7 cellular contexts compared by ENCODE assay signal in genomic region chr4:151012836-151013235, GRCh38. TPM values are rescaled to one million over a fixed set of nuclear protein-coding genes. Genes with fewer than 3 reads are reported as not detected.
DNase-seq lines count a peak whose midpoint lies in the region; ATAC-seq and TF ChIP-seq lines count a peak whose summit lies in the region.

No MANE protein-coding gene starts in this region.

- H3K9me3 ChIP-seq in OCI-LY1 (ENCODE audit: low read length) (no peaks in the 10 kb centered on the region), duodenal mucosa (ENCODE audit: control insufficient read depth in 1 of 2, low read length in 2 of 2) (no peaks in the 10 kb centered on the region)

- H3K4me2 ChIP-seq in OCI-LY1 (ENCODE audit: low read length): peak overlapping the region; percentile 86

- no peaks in the 10 kb centered on the region for H3K9me2 ChIP-seq in OCI-LY1 (ENCODE audit: low read depth, low read length)

- ATAC-seq in HG02981 (IDR thresholded peaks at IDR 0.05; ENCODE audit: unreplicated experiment) (no peak), HG03139 (IDR thresholded peaks at IDR 0.05; ENCODE audit: unreplicated experiment) (no peak)

- DNase-seq in GM12865 (ENCODE audit: low read depth): peak; percentile 14
- DNase-seq in progenitor cell of endocrine pancreas (ENCODE audit: low spot score, unreplicated experiment): no peak
- no peak for DNase-seq in stimulated activated naive CD4-positive, alpha-beta T cell (lab: John Stamatoyannopoulos, UW)

- H4K20me1 ChIP-seq in OCI-LY1 (ENCODE audit: insufficient read depth, low read length): no peaks in the 10 kb centered on the region

- peak overlapping the region; percentile 83 for H3K27ac Mint-ChIP-seq in progenitor cell of endocrine pancreas

- H3K79me2 ChIP-seq in OCI-LY1 (ENCODE audit: insufficient read depth, low read length): peaks cover 41% of the 10 kb centered on the region

- H3K9me3 Mint-ChIP-seq in progenitor cell of endocrine pancreas (ENCODE audit: low read depth): no peaks in the 10 kb centered on the region

- H3F3A ChIP-seq in OCI-LY1 (ENCODE audit: insufficient read depth, low read length): no peaks in the 10 kb centered on the region

- H3K27me3 ChIP-seq in OCI-LY1 (ENCODE audit: insufficient read depth, low read length) (no peaks in the 10 kb centered on the region), duodenal mucosa (ENCODE audit: control insufficient read depth in 1 of 2, insufficient read depth in 2 of 2, low read length in 2 of 2) (no peaks in the 10 kb centered on the region)

- peaks cover 33% of the 10 kb centered on the region for H3K4me1 ChIP-seq in OCI-LY1 (ENCODE audit: insufficient read depth, low read length, severe bottlenecking)
- H3K4me1 ChIP-seq in duodenal mucosa (ENCODE audit: control insufficient read depth in 1 of 2, insufficient read depth in 2 of 2, low read length in 2 of 2): peaks cover 13 to 30% of the 10 kb centered on the region in 2 donors

- H3K36me3 Mint-ChIP-seq in progenitor cell of endocrine pancreas (ENCODE audit: insufficient read depth): peaks cover 2% of the 10 kb centered on the region

- H3K9ac ChIP-seq in OCI-LY1 (ENCODE audit: low read length) (peak overlapping the region; percentile 94), duodenal mucosa (ENCODE audit: low read depth in 1 of 2, low read length in 2 of 2) (peak overlapping the region in 1 of 2 donors; percentile 22)

- no peaks in the 10 kb centered on the region for H3K27me3 Mint-ChIP-seq in progenitor cell of endocrine pancreas

- no peak overlapping the region for H2AFZ ChIP-seq in OCI-LY1 (ENCODE audit: low read length)

- H3K4me3 Mint-ChIP-seq in progenitor cell of endocrine pancreas (ENCODE audit: low read depth): peak overlapping the region; percentile 99

- H3K4me1 Mint-ChIP-seq in progenitor cell of endocrine pancreas (ENCODE audit: low read depth): peaks cover 26% of the 10 kb centered on the region

- H3K36me3 ChIP-seq in OCI-LY1 (ENCODE audit: insufficient read depth, low read length) (peaks cover 20% of the 10 kb centered on the region), duodenal mucosa (ENCODE audit: control insufficient read depth in 1 of 2, insufficient read depth in 2 of 2, low read length in 2 of 2) (no peaks in the 10 kb centered on the region)

- H3K27ac ChIP-seq in OCI-LY1 (ENCODE audit: low read depth, low read length, poor library complexity, severe bottlenecking) (peak overlapping the region; percentile 60), duodenal mucosa (ENCODE audit: low read depth, low read length) (no peak overlapping the region)

- H3K4me3 ChIP-seq in GM12865 (ENCODE audit: low read depth, low read length) (peak overlapping the region; percentile 78), OCI-LY1 (ENCODE audit: low read depth, low read length, poor library complexity, severe bottlenecking) (peak overlapping the region; percentile 89), duodenal mucosa (ENCODE audit: low read depth in 1 of 2, low read length in 2 of 2) (peak overlapping the region; percentile 74 to 94)

- TF ChIP-seq CTCF in GM12865 (IDR thresholded peaks at IDR 0.05; ENCODE audit: insufficient read depth, low read depth, low read length, missing control alignments): no peak
- TF ChIP-seq CTCF in OCI-LY1 (IDR thresholded peaks at IDR 0.05; ENCODE audit: low read length): no peak
- TF ChIP-seq CTCF in progenitor cell of endocrine pancreas (IDR thresholded peaks at IDR 0.05; ENCODE audit: unreplicated experiment): no peak

RNA-seq across cellular contexts. Expression of gene LRBA, which starts 2.2 kb away (rescaled TPM):
- total RNA-seq in progenitor cell of endocrine pancreas: 95.2 and 103 TPM in 2 replicates
